Comparison of ENCODE assay signal across 8 cellular contexts in the genomic region with DNA sequence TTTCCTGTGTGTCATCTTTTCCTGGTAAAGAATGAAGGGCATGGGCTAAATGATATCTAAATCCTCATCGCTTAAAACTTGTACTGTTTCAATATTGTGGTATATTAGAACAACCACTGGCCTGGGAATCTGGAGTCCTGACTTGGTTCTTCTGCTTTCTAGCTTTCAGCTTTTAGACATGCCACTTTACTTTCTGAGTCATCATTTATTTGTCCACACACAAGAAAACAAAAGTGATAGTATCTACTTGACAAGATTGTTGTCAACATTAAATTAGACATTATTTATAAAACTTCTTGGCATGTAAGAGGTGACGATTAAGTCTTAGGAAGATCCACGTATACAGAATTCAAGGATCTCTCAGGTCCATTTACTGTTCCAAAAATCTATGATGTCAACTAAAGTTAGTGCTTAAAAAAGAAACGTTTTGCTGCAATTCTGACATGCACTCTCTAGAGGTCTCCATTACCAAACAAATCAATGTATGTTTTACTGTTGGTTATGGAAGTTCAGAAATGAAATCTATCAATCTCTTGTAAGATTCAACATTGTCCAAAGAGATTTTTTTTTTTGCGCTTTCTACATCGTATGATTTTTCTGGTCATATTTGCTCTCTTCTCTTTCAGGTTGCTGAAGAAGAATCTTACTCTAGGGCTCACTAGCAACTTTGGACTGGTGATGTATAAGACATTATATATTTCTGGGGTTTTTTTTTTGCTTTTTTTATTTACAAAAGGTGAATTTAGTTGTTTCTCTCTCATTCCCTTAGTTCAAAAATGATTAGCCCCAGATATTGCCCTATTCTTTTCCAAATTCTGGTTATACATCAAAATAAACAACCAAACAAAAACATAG. TPM values are rescaled to one million over a fixed set of nuclear protein-coding genes. Genes with fewer than 3 reads are reported as not detected.
A peak's percentile ranks its signal among the peaks of the same experiment; 100 is the strongest.
DNase-seq lines count a peak whose midpoint lies in the region; ATAC-seq and TF ChIP-seq lines count a peak whose summit lies in the region.

No MANE protein-coding gene starts in this region.

- H3K27me3 ChIP-seq in BJ (ENCODE audit: control insufficient read depth, insufficient read depth, low read length), result no peaks in the 10 kb centered on the region

- no peak overlapping the region for H3K4me3 Mint-ChIP-seq in natural killer cell
- no peak overlapping the region for H3K4me3 Mint-ChIP-seq in effector memory CD8-positive, alpha-beta T cell

- CTCF ChIA-PET in BJ (lab: Yijun Ruan, JAX), result no interaction called here
- CTCF ChIA-PET in HEK293T (lab: Yijun Ruan, JAX), result no interaction called here
- CTCF ChIA-PET in RWPE1 (lab: Yijun Ruan, JAX), result interaction anchor here (0.7 to 1.1 kb wide), 2 partner anchors 139 to 153 kb away, joined by 3 read pairs; no protein-coding TSS in a partner anchor

- H3K4me3 ChIP-seq in BJ (ENCODE audit: low read depth, low read length), result no peak overlapping the region

- POLR2A ChIA-PET in BJ (lab: Charles Lee), result no interaction called here
- POLR2A ChIA-PET in HEK293T (lab: Yijun Ruan, JAX), result no interaction called here
- POLR2A ChIA-PET in RWPE1 (lab: Yijun Ruan, JAX; ENCODE audit: low non-redundant PET), result no interaction called here

- no peaks in the 10 kb centered on the region for H3K4me1 Mint-ChIP-seq in natural killer cell
- H3K4me1 Mint-ChIP-seq in effector memory CD8-positive, alpha-beta T cell (ENCODE audit: low read depth in 2 of 2), result no peaks in the 10 kb centered on the region

- DNase-seq in BJ (ENCODE audit: low read depth), result no peak
- DNase-seq in HEK293T (ENCODE audit: extremely low spot score), result peak; percentile 15
- DNase-seq in RWPE1 (ENCODE audit: low spot score), result peak; percentile 13
- peak; percentile 27 for DNase-seq in iris pigment epithelial cell (ENCODE audit: low read depth)
- DNase-seq in natural killer cell, result no peak
- DNase-seq in effector memory CD8-positive, alpha-beta T cell, result no peak
- no peak for DNase-seq in Ammon's horn (ENCODE audit: low spot score)

- intact Hi-C loops in natural killer cell (cut with micrococcal nuclease), result no loop called here

- no peak overlapping the region for H3K27ac ChIP-seq in RWPE1

- no peaks in the 10 kb centered on the region for H3K36me3 Mint-ChIP-seq in natural killer cell
- no peaks in the 10 kb centered on the region for H3K36me3 Mint-ChIP-seq in effector memory CD8-positive, alpha-beta T cell (ENCODE audit: insufficient read depth)

- ATAC-seq in GM18511 (IDR thresholded peaks at IDR 0.05; ENCODE audit: unreplicated experiment) (no peak), natural killer cell (no peak)
- ATAC-seq in effector memory CD8-positive, alpha-beta T cell (replicated peaks), result no peak

- H3K27ac Mint-ChIP-seq in natural killer cell, result no peak overlapping the region
- H3K27ac Mint-ChIP-seq in effector memory CD8-positive, alpha-beta T cell, result no peak overlapping the region

- no peaks in the 10 kb centered on the region for H3K9me3 Mint-ChIP-seq in natural killer cell
- no peaks in the 10 kb centered on the region for H3K9me3 Mint-ChIP-seq in effector memory CD8-positive, alpha-beta T cell

- H3K27me3 Mint-ChIP-seq in natural killer cell (ENCODE audit: low read depth in 2 of 2), result peaks cover 6 to 42% of the 10 kb centered on the region in 2 donors
- H3K27me3 Mint-ChIP-seq in effector memory CD8-positive, alpha-beta T cell, result no peaks in the 10 kb centered on the region

- TF ChIP-seq CTCF in BJ (IDR thresholded peaks at IDR 0.05; ENCODE audit: insufficient read depth, low read depth, low read length) (peak; percentile 26; the same call in 1 of the 2 replicates), RWPE1 (conservative IDR thresholded peaks at IDR 0.05; ENCODE audit: low read depth) (peak; percentile 56), natural killer cell (IDR thresholded peaks at IDR 0.05) (no peak)

- H3K36me3 ChIP-seq in BJ (ENCODE audit: control insufficient read depth, insufficient read depth, low read length), result no peaks in the 10 kb centered on the region

TF ChIP-seq in HEK293T, 16 proteins besides CTCF, POLR2A, EP300 and RAD21:
- TF ChIP-seq FOXK2 (IDR thresholded peaks at IDR 0.05) (no peak), ELF4 (IDR thresholded peaks at IDR 0.05) (no peak), SP1 (IDR thresholded peaks at IDR 0.05) (no peak), ZNF384 (IDR thresholded peaks at IDR 0.05) (no peak), FOXM1 (IDR thresholded peaks at IDR 0.05; ENCODE audit: borderline replicate concordance) (no peak), NFRKB (IDR thresholded peaks at IDR 0.05) (no peak), SUZ12 (IDR thresholded peaks at IDR 0.05) (no peak), LEF1 (IDR thresholded peaks at IDR 0.05; ENCODE audit: borderline replicate concordance) (no peak), TARDBP (IDR thresholded peaks at IDR 0.05) (no peak), BHLHE40 (IDR thresholded peaks at IDR 0.05; ENCODE audit: borderline replicate concordance) (no peak)
- TF ChIP-seq, protein P1, sequence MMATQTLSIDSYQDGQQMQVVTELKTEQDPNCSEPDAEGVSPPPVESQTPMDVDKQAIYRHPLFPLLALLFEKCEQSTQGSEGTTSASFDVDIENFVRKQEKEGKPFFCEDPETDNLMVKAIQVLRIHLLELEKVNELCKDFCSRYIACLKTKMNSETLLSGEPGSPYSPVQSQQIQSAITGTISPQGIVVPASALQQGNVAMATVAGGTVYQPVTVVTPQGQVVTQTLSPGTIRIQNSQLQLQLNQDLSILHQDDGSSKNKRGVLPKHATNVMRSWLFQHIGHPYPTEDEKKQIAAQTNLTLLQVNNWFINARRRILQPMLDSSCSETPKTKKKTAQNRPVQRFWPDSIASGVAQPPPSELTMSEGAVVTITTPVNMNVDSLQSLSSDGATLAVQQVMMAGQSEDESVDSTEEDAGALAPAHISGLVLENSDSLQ (IDR thresholded peaks at IDR 0.05), result no peak

RNA-seq across cellular contexts. Expression of a gene that starts 53.6 kb away (rescaled TPM):
- polyA plus RNA-seq in BJ (2011; rRNA removed), result 0.06 and 0.11 TPM in 2 replicates
- polyA minus RNA-seq in BJ (2011; rRNA and poly(A)+ RNA removed), result 0.24 and 0.51 TPM in 2 replicates
- not detected for total RNA-seq in natural killer cell

Comparison
In these comparisons a context has a peak if more than half of its experiments do, and no peak if none do; other contexts are left out.
1. DNase-seq: peak in HEK293T (single experiment), RWPE1 (single experiment) and iris pigment epithelial cell (single experiment); none in BJ (single experiment), natural killer cell (single experiment), effector memory CD8-positive, alpha-beta T cell (0 of 3) and Ammon's horn (single experiment).